In the genomic region with DNA sequence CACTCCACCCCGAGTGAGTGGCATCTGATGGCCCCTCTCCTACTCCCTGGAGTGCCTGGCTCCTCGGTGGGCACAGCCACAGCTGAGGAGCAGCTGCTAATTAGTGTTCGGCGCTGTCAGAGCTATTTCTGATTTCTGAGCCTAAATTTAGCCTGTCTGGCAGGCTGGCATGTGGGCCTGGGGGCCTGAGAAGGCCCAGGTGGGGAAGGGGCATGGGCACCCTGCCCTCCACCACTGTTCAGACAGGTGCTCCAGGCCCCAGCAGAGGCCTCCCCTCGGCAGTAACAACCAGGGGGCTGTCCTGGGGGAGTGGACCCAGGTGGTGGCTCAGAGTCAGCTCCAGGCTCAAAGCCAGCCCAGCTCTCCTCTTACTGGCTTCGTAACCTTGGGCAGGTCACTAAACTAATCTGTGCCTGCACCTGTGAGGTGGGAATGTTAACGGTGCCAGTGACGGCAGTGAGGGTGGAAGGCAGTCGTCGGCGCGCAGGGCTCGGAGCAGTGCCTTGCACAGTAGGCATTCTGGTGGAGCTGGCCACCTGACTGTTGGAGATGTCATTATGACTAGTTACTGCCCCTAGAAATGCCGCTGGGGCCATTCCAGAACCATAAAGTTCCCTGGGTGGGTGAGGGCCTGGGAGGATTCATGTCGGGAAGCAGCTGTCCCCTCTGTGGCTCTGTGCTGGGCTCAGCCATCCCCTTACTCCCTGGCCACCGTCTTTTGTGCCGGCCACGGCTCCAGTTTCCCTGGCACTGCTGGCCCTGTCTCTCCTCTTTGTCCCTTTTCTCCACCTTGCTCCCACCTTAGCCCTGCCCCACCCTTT, we compare ENCODE assay signal across 1 cellular context.
TF ChIP-seq lines count a peak whose summit lies in the region.

No MANE protein-coding gene starts in this region.

TF ChIP-seq in K562, 482 proteins besides CTCF, POLR2A, EP300 and RAD21:
- TF ChIP-seq ZBTB7A (IDR thresholded peaks at IDR 0.05; ENCODE audit: borderline replicate concordance, control insufficient read depth, low read depth, low read length) (0 out of 2 replicates have a peak, but pooled peaks have one; percentile 13), GATAD2A (IDR thresholded peaks at IDR 0.05) (0 out of 2 replicates have a peak, but pooled peaks have one; percentile 34), E2F3 (CRISPR knock-in tag; IDR thresholded peaks at IDR 0.05) (no peak), SUPT5H (IDR thresholded peaks at IDR 0.05) (0 out of 2 replicates have a peak, but pooled peaks have one; percentile 26), RBFOX2 (IDR thresholded peaks at IDR 0.05; ENCODE audit: low read depth, low read length) (peak; percentile 37; the same call in 1 of the 2 replicates), ZNF778 (CRISPR knock-in tag; IDR thresholded peaks at IDR 0.05) (no peak), HNRNPLL (IDR thresholded peaks at IDR 0.05; ENCODE audit: low read depth, low read length, poor library complexity, severe bottlenecking) (peak; percentile 14), NFRKB (IDR thresholded peaks at IDR 0.05; ENCODE audit: low read depth) (peak; percentile 45; the same call in 1 of the 2 replicates), RBBP5 (IDR thresholded peaks at IDR 0.05; ENCODE audit: borderline replicate concordance, insufficient read depth, low read length, poor library complexity, severe bottlenecking) (no peak), ZKSCAN1 (IDR thresholded peaks at IDR 0.05; ENCODE audit: low read depth, low read length) (peak; percentile 30; the same call in 1 of the 2 replicates)
- TF ChIP-seq, protein P1, sequence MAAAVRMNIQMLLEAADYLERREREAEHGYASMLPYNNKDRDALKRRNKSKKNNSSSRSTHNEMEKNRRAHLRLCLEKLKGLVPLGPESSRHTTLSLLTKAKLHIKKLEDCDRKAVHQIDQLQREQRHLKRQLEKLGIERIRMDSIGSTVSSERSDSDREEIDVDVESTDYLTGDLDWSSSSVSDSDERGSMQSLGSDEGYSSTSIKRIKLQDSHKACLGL (CRISPR knock-in tag; IDR thresholded peaks at IDR 0.05; ENCODE audit: borderline replicate concordance, poor library complexity, severe bottlenecking): no peak
- TF ChIP-seq, protein P2, sequence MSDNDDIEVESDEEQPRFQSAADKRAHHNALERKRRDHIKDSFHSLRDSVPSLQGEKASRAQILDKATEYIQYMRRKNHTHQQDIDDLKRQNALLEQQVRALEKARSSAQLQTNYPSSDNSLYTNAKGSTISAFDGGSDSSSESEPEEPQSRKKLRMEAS (CRISPR knock-in tag; IDR thresholded peaks at IDR 0.05): peak; percentile 18; the same call in 1 of the 2 replicates
